Comparison of ENCODE assay signal across 16 cellular contexts in the genomic region with DNA sequence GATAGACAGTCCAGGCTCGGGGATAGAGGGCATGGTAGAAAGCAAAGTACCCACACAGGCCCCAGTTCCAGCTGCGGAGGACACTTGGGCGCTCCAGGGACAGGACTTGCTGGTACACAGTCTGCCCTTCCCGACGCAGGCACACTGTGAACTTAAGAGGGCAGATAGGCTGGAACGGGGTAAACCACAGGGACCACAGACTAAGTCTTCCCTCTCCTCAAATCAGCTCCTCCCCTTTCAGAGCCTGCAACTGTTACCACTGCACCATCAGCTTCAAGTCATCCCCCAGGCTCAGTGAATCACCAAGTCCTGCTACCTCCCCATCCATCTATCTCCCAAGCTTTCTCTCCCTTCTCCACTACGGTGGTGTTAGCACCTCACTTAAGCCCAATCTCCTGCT. TPM values are rescaled to one million over a fixed set of nuclear protein-coding genes. Genes with fewer than 3 reads are reported as not detected.
DNase-seq lines count a peak whose midpoint lies in the region; ATAC-seq and TF ChIP-seq lines count a peak whose summit lies in the region.
"Had no signal": no experiment of that assay in that cellular context is flagged by ENCODE, and none has a peak within 500 bp of the region (broad histone marks: within the 10 kb centered on the region; RNA-seq: fewer than 3 reads in every experiment).

No MANE protein-coding gene starts in this region.

- no peak for TF ChIP-seq CTCF in cardiac muscle cell (IDR thresholded peaks at IDR 0.05; ENCODE audit: low read depth, low read length)
- no peak for TF ChIP-seq CTCF in endothelial cell (IDR thresholded peaks at IDR 0.05; ENCODE audit: unreplicated experiment)
- TF ChIP-seq CTCF in spleen (IDR thresholded peaks at IDR 0.05 in 8 of 11, conservative IDR thresholded peaks at IDR 0.05 in 3 of 11): no peak

- intact Hi-C loops in Right ventricle myocardium inferior (cut with DNase I) (no loop called here), spleen (cut with DNase I; ENCODE audit: low total_unique reads) (loop anchor here (10.0 kb wide), 1 partner anchor 63 kb away; no protein-coding TSS in a partner anchor)

- WGBS in spleen, 5 donors: 59 to 75% (median 71%) methylated on average over 6 to 7 of the region's 7 CpGs

- H3K9me3 ChIP-seq in cardiac muscle cell (ENCODE audit: low read depth): no peaks in the 10 kb centered on the region
- H3K9me3 ChIP-seq in spleen: no peaks in the 10 kb centered on the region

- ATAC-seq in Right ventricle myocardium inferior (no peak), T-cell (replicated peaks in 1 of 4) (peak in 2 of 4 experiments; percentile 30 to 32), HG02798 (IDR thresholded peaks at IDR 0.05; ENCODE audit: poor library complexity, unreplicated experiment) (no peak)

- H3K36me3 Mint-ChIP-seq in T-cell (peaks cover 61% of the 10 kb centered on the region), endothelial cell (ENCODE audit: low read depth, unreplicated experiment) (peaks cover 71% of the 10 kb centered on the region)

- no peak for DNase-seq in cardiac muscle cell (ENCODE audit: low read depth in 1 of 2, low spot score in 1 of 2)
- no peak for DNase-seq in Right ventricle myocardium inferior (ENCODE audit: missing footprints)
- no peak for DNase-seq in T-cell
- no peak for DNase-seq in endothelial cell (ENCODE audit: low spot score)
- no peak for DNase-seq in dedifferentiated amniotic fluid mesenchymal stem cell (ENCODE audit: extremely low spot score)
- DNase-seq in spleen: no peak
- no peak for DNase-seq in caudate nucleus (lab: John Stamatoyannopoulos, UW)
- DNase-seq: activated effector memory CD4-positive, alpha-beta T cell treated with anti-CD3 and anti-CD28 coated beads, Interleukin-2, amount 50 U/mL, for 16 hours; cortex of kidney; midbrain; NCI-H526 treated with DMSO at 0.1 percent for 48 hours; T1000 had no signal

- H3K4me1 Mint-ChIP-seq in T-cell (peaks cover 36 to 38% (median 37%) of the 10 kb centered on the region in 3 donors), endothelial cell (ENCODE audit: unreplicated experiment) (peaks cover 34% of the 10 kb centered on the region)

- H3K9me3 Mint-ChIP-seq in T-cell: no peaks in the 10 kb centered on the region
- no peaks in the 10 kb centered on the region for H3K9me3 Mint-ChIP-seq in endothelial cell (ENCODE audit: unreplicated experiment)

- H3K27me3 ChIP-seq in cardiac muscle cell (no peaks in the 10 kb centered on the region), spleen (replicated peaks in 1 of 7) (no peaks in the 10 kb centered on the region)

- peaks cover 12% of the 10 kb centered on the region for H3K4me1 ChIP-seq in cardiac muscle cell (ENCODE audit: low read depth)
- H3K4me1 ChIP-seq in spleen: peaks cover 17 to 63% (median 24%) of the 10 kb centered on the region in 6 donors

- POLR2A ChIA-PET in T-cell (lab: Charles Lee): interaction anchor here in 1 of 2 donors (0.6 to 0.7 kb wide), 2 partner anchors 74 to 85 kb away, joined by 3 to 5 read pairs; no protein-coding TSS in a partner anchor

- H3K4me3 Mint-ChIP-seq in T-cell: no peak overlapping the region
- H3K4me3 Mint-ChIP-seq in endothelial cell (ENCODE audit: unreplicated experiment): peak overlapping the region; percentile 6

- CTCF ChIA-PET in T-cell (lab: Charles Lee): interaction anchor here (0.6 to 0.7 kb wide), 2 partner anchors 51 to 690 kb away, joined by 3 to 5 read pairs; no protein-coding TSS in a partner anchor

- H3K36me3 ChIP-seq in cardiac muscle cell: peaks cover 74% of the 10 kb centered on the region
- peaks cover 4 to 94% (median 81%) of the 10 kb centered on the region in 6 donors for H3K36me3 ChIP-seq in spleen

- TF ChIP-seq POLR2A in spleen (IDR thresholded peaks at IDR 0.05): no peak

- H3K27ac ChIP-seq in cardiac muscle cell: peak overlapping the region; percentile 25
- H3K27ac ChIP-seq in spleen: no peak overlapping the region
- H3K27ac ChIP-seq in caudate nucleus (ENCODE audit: low read depth, low read length): no peak overlapping the region
- H3K27ac ChIP-seq: epithelial cell of prostate had no signal

- H3K27me3 Mint-ChIP-seq in T-cell (no peaks in the 10 kb centered on the region), endothelial cell (ENCODE audit: unreplicated experiment) (peaks cover 6% of the 10 kb centered on the region)

- H3K27ac Mint-ChIP-seq in T-cell (peak overlapping the region; percentile 36 to 64), endothelial cell (ENCODE audit: unreplicated experiment) (peak overlapping the region; percentile 11)

- H3K4me3 ChIP-seq in cardiac muscle cell: no peak overlapping the region
- H3K4me3 ChIP-seq in spleen: no peak overlapping the region

RNA-seq across cellular contexts. Expression of a gene that starts 7.3 kb away (rescaled TPM):
- total RNA-seq in cardiac muscle cell (132 and 157 TPM in 2 replicates), Right ventricle myocardium inferior (80.2 TPM), T-cell (10 to 100 TPM; 35.4 to 63.3 (median 60.1) TPM), endothelial cell (ENCODE audit: unreplicated experiment) (200 TPM), spleen (100 to 1,000 TPM in 1 of 7 donors, 10 to 100 TPM in 6; 70.5 to 111 (median 74.3) TPM)
- polyA plus RNA-seq in cardiac muscle cell (135 and 140 TPM in 2 replicates), spleen (10 to 100 TPM; 22.8 to 40.9 (median 37.9) TPM)

RNA-seq across cellular contexts. Expression of a gene that starts 7.3 kb away (rescaled TPM):
- total RNA-seq in cardiac muscle cell (24.1 and 30.4 TPM in 2 replicates), Right ventricle myocardium inferior (29.0 TPM), T-cell (10 to 100 TPM; 20.6 to 36.5 (median 33.5) TPM), endothelial cell (ENCODE audit: unreplicated experiment) (51.4 TPM), spleen (10 to 100 TPM; 19.7 to 29.2 (median 22.0) TPM)
- polyA plus RNA-seq in cardiac muscle cell (17.9 and 21.8 TPM in 2 replicates), spleen (1 to 10 TPM; 2.2 to 9.5 (median 2.5) TPM)

RNA-seq across cellular contexts. Expression of a gene that starts 9.3 kb away (rescaled TPM):
- total RNA-seq in cardiac muscle cell (45.7 and 51.5 TPM in 2 replicates), Right ventricle myocardium inferior (23.5 TPM), T-cell (10 to 100 TPM; 15.9 to 22.6 (median 19.3) TPM), endothelial cell (ENCODE audit: unreplicated experiment) (29.2 TPM), spleen (10 to 100 TPM; 21.8 to 35.9 (median 26.0) TPM)
- polyA plus RNA-seq in cardiac muscle cell (62.3 and 84.2 TPM in 2 replicates), spleen (10 to 100 TPM; 14.7 to 26.7 (median 20.9) TPM)

RNA-seq across cellular contexts. Expression of a gene that starts 9.7 kb away (rescaled TPM):
- total RNA-seq in cardiac muscle cell (172 and 178 TPM in 2 replicates), Right ventricle myocardium inferior (255 TPM), T-cell (100 to 1,000 TPM; 229 to 366 (median 294) TPM), endothelial cell (ENCODE audit: unreplicated experiment) (370 TPM), spleen (100 to 1,000 TPM; 356 to 881 (median 592) TPM)
- polyA plus RNA-seq in cardiac muscle cell (96.0 and 98.0 TPM in 2 replicates), spleen (100 to 1,000 TPM in 1 of 3 donors, 10 to 100 TPM in 2; 79.9 to 122 (median 95.5) TPM)

RNA-seq across cellular contexts. Expression of a gene that starts 12.3 kb away (rescaled TPM):
- not detected in 2 replicates for total RNA-seq in cardiac muscle cell
- polyA plus RNA-seq in cardiac muscle cell: not detected in 2 replicates
- not detected for total RNA-seq in Right ventricle myocardium inferior
- total RNA-seq in T-cell: 1 to 10 TPM in 3 of 5 donors, not detected in 2; 1.6 to 5.1 (median 1.6) TPM
- 2.8 TPM for total RNA-seq in endothelial cell (ENCODE audit: unreplicated experiment)
- not detected for total RNA-seq in spleen
- polyA plus RNA-seq in spleen: 1 to 10 TPM in 1 of 3 donors, under 1 TPM in 2; 0.58 to 1.6 (median 0.63) TPM
- total RNA-seq: astrocyte, subcutaneous adipose tissue had no signal
